Comparison of ENCODE assay signal across 15 cellular contexts in genomic region chr11:130709531-130709930, GRCh38.
DNase-seq lines count a peak whose midpoint lies in the region; ATAC-seq and TF ChIP-seq lines count a peak whose summit lies in the region.
"Had no signal": no experiment of that assay in that cellular context is flagged by ENCODE, and none has a peak within 500 bp of the region (broad histone marks: within the 10 kb centered on the region; RNA-seq: fewer than 3 reads in every experiment).

No MANE protein-coding gene starts in this region.

- no peak overlapping the region for H2AFZ ChIP-seq in neuronal stem cell (ENCODE audit: low read length)
- H2AFZ ChIP-seq: GM23248 had no signal

- TF ChIP-seq EP300 in esophagus muscularis mucosa (IDR thresholded peaks at IDR 0.05) = no peak

- H3K36me3 Mint-ChIP-seq in type B pancreatic cell (no peaks in the 10 kb centered on the region), nephron progenitor cell (ENCODE audit: low read depth) (peaks cover 20% of the 10 kb centered on the region)
- H3K36me3 Mint-ChIP-seq in activated T-helper 1 cell treated with anti-CD3 and anti-CD28 coated beads, Interleukin-12 subunit alpha, Interleukin-12 subunit beta, Interleukin-2, Interleukin-4 antibody, amounts not matched to agents 30 ng/mL and 10 ng/mL and 1 ng/mL, durations not matched to agents 14 hours and 24 hours and 36 hours (ENCODE audit: low read depth) = no peaks in the 10 kb centered on the region
- H3K36me3 Mint-ChIP-seq: IgD-negative memory B cell had no signal

- H3K27ac ChIP-seq in BLaER1 treated with 17β-estradiol and CSF1 and Interleukin-3, amounts not matched to agents 10 nM and 100 nM = peak overlapping the region in 1 of 11 experiments; percentile 11; a peak in 1 of 22 replicates
- H3K27ac ChIP-seq in esophagus muscularis mucosa (replicated peaks in 1 of 4) (no peak overlapping the region), neuronal stem cell (replicated peaks; ENCODE audit: low read length) (no peak overlapping the region)
- H3K27ac ChIP-seq: C4-2B, GM23248, HL-60 had no signal

- H3K4me3 ChIP-seq in BLaER1 treated with 17β-estradiol and CSF1 and Interleukin-3, amounts not matched to agents 10 nM and 100 nM = no peak overlapping the region
- no peak overlapping the region for H3K4me3 ChIP-seq in esophagus muscularis mucosa
- no peak overlapping the region for H3K4me3 ChIP-seq in neuronal stem cell (ENCODE audit: low read length in 2 of 2)
- H3K4me3 ChIP-seq: GM23248, HAP-1 had no signal

- H3K79me1 ChIP-seq in neuronal stem cell (ENCODE audit: low read depth, low read length) = no peaks in the 10 kb centered on the region

- peak overlapping the region; percentile 39 for H3K14ac ChIP-seq in neuronal stem cell (ENCODE audit: low read length)

- H4K8ac ChIP-seq in neuronal stem cell (ENCODE audit: low read depth, low read length) = no peak overlapping the region

- peak overlapping the region in 9 of 11 experiments; percentile 36 to 85 (median 67); a peak in 16 of 22 replicates for H3K4me2 ChIP-seq in BLaER1 treated with 17β-estradiol and CSF1 and Interleukin-3, amounts not matched to agents 10 nM and 100 nM
- no peak overlapping the region for H3K4me2 ChIP-seq in neuronal stem cell (ENCODE audit: insufficient read depth, low read length, poor library complexity, severe bottlenecking)

- no peak overlapping the region for H4K91ac ChIP-seq in neuronal stem cell (ENCODE audit: low read depth, low read length, poor library complexity)

- H2BK12ac ChIP-seq in neuronal stem cell (ENCODE audit: low read length) = no peak overlapping the region

- H3K9me3 ChIP-seq in BLaER1 treated with 17β-estradiol and CSF1 and Interleukin-3, amounts not matched to agents 10 nM and 100 nM (replicated peaks in 1 of 11) = peaks cover 0 to 6% (median 0%) of the 10 kb centered on the region in 11 experiments; a peak in 1 of 22 replicates
- H3K9me3 ChIP-seq in esophagus muscularis mucosa (no peaks in the 10 kb centered on the region), neuronal stem cell (replicated peaks in 1 of 2; ENCODE audit: control insufficient read depth in 2 of 2, insufficient read depth in 1 of 2, low read depth in 1 of 2, low read length in 2 of 2) (peaks cover 0 to 6% of the 10 kb centered on the region in 2 donors)
- H3K9me3 ChIP-seq: Caco-2, HAP-1 had no signal

- no peak for TF ChIP-seq POLR2A in esophagus muscularis mucosa (IDR thresholded peaks at IDR 0.05; ENCODE audit: low read depth)

- 93% methylated on average over 5 of the region's 5 CpGs for WGBS in esophagus muscularis mucosa
- no CpG with 5 or more reads among the region's 5 CpGs for WGBS in neuronal stem cell (ENCODE audit: extremely low coverage in 2 of 2, insufficient read length in 2 of 2, insufficient replicate concordance in 1 of 2), 2 donors

- intact Hi-C loops in esophagus muscularis mucosa (cut with DNase I) = no loop called here
- intact Hi-C loops in activated T-helper 1 cell treated with anti-CD3 and anti-CD28 coated beads, Interleukin-12 subunit alpha, Interleukin-12 subunit beta, Interleukin-2, Interleukin-4 antibody, amounts not matched to agents 30 ng/mL and 10 ng/mL and 1 ng/mL, durations not matched to agents 14 hours and 24 hours and 36 hours (cut with micrococcal nuclease) = no loop called here

- ATAC-seq in HG03432 (IDR thresholded peaks at IDR 0.05; ENCODE audit: unreplicated experiment) = no peak

- H4K20me1 ChIP-seq in BLaER1 treated with 17β-estradiol and CSF1 and Interleukin-3, amounts not matched to agents 10 nM and 100 nM = no peaks in the 10 kb centered on the region

- H3K27me3 Mint-ChIP-seq in type B pancreatic cell = peaks cover 4% of the 10 kb centered on the region
- H3K27me3 Mint-ChIP-seq in activated T-helper 1 cell treated with anti-CD3 and anti-CD28 coated beads, Interleukin-12 subunit alpha, Interleukin-12 subunit beta, Interleukin-2, Interleukin-4 antibody, amounts not matched to agents 30 ng/mL and 10 ng/mL and 1 ng/mL, durations not matched to agents 14 hours and 24 hours and 36 hours (ENCODE audit: insufficient read depth) = peaks cover 4% of the 10 kb centered on the region
- peaks cover 17% of the 10 kb centered on the region for H3K27me3 Mint-ChIP-seq in nephron progenitor cell (ENCODE audit: low read depth, poor library complexity)
- H3K27me3 Mint-ChIP-seq: B cell, IgD-negative memory B cell had no signal

- no peak overlapping the region for H3K4me3 Mint-ChIP-seq in type B pancreatic cell
- H3K4me3 Mint-ChIP-seq in activated T-helper 1 cell treated with anti-CD3 and anti-CD28 coated beads, Interleukin-12 subunit alpha, Interleukin-12 subunit beta, Interleukin-2, Interleukin-4 antibody, amounts not matched to agents 30 ng/mL and 10 ng/mL and 1 ng/mL, durations not matched to agents 14 hours and 24 hours and 36 hours = no peak overlapping the region
- H3K4me3 Mint-ChIP-seq in nephron progenitor cell = no peak overlapping the region
- H3K4me3 Mint-ChIP-seq: B cell; CD4-positive, alpha-beta T cell; IgD-negative memory B cell had no signal

- no peaks in the 10 kb centered on the region for H3K36me3 ChIP-seq in BLaER1 treated with 17β-estradiol and CSF1 and Interleukin-3, amounts not matched to agents 10 nM and 100 nM
- H3K36me3 ChIP-seq in esophagus muscularis mucosa (no peaks in the 10 kb centered on the region), neuronal stem cell (replicated peaks in 1 of 2; ENCODE audit: control insufficient read depth in 2 of 2, insufficient read depth in 2 of 2, low read length in 2 of 2) (no peaks in the 10 kb centered on the region)
- H3K36me3 ChIP-seq: HAP-1 had no signal

- no peak overlapping the region for H3K23ac ChIP-seq in neuronal stem cell (ENCODE audit: low read depth, low read length, poor library complexity)

- H2BK15ac ChIP-seq in neuronal stem cell (ENCODE audit: low read length) = no peak overlapping the region

- H3K9me3 Mint-ChIP-seq in type B pancreatic cell (no peaks in the 10 kb centered on the region), nephron progenitor cell (peaks cover 28% of the 10 kb centered on the region)
- no peaks in the 10 kb centered on the region for H3K9me3 Mint-ChIP-seq in activated T-helper 1 cell treated with anti-CD3 and anti-CD28 coated beads, Interleukin-12 subunit alpha, Interleukin-12 subunit beta, Interleukin-2, Interleukin-4 antibody, amounts not matched to agents 30 ng/mL and 10 ng/mL and 1 ng/mL, durations not matched to agents 14 hours and 24 hours and 36 hours
- H3K9me3 Mint-ChIP-seq: CD4-positive, alpha-beta T cell had no signal

- DNase-seq in esophagus muscularis mucosa (ENCODE audit: extremely low spot score) (peak; percentile 83), neuronal stem cell (ENCODE audit: low spot score) (no peak), type B pancreatic cell (ENCODE audit: extremely low spot score, unreplicated experiment) (no peak), nephron progenitor cell (no peak)
- no peak for DNase-seq in activated T-helper 1 cell treated with anti-CD3 and anti-CD28 coated beads, Interleukin-12 subunit alpha, Interleukin-12 subunit beta, Interleukin-2, Interleukin-4 antibody, amounts not matched to agents 30 ng/mL and 10 ng/mL and 1 ng/mL, durations not matched to agents 14 hours and 24 hours and 36 hours (ENCODE audit: low spot score)
- DNase-seq: Caco-2; CD4-positive, alpha-beta T cell; GM23248 had no signal

- H3K18ac ChIP-seq in neuronal stem cell (ENCODE audit: low read length) = no peak overlapping the region

- peaks cover 0 to 29% (median 21%) of the 10 kb centered on the region in 10 experiments; a peak in 17 of 20 replicates for H3K4me1 ChIP-seq in BLaER1 treated with 17β-estradiol and CSF1 and Interleukin-3, amounts not matched to agents 10 nM and 100 nM
- peaks cover 0 to 14% (median 12%) of the 10 kb centered on the region in 4 donors for H3K4me1 ChIP-seq in esophagus muscularis mucosa
- no peaks in the 10 kb centered on the region for H3K4me1 ChIP-seq in neuronal stem cell (ENCODE audit: control insufficient read depth in 2 of 2, insufficient read depth in 1 of 2, low read depth in 1 of 2, low read length in 2 of 2)
- H3K4me1 ChIP-seq: Caco-2, HAP-1 had no signal

- H3K27ac Mint-ChIP-seq in type B pancreatic cell = peak overlapping the region; percentile 66
- no peak overlapping the region for H3K27ac Mint-ChIP-seq in activated T-helper 1 cell treated with anti-CD3 and anti-CD28 coated beads, Interleukin-12 subunit alpha, Interleukin-12 subunit beta, Interleukin-2, Interleukin-4 antibody, amounts not matched to agents 30 ng/mL and 10 ng/mL and 1 ng/mL, durations not matched to agents 14 hours and 24 hours and 36 hours
- H3K27ac Mint-ChIP-seq in nephron progenitor cell = no peak overlapping the region
- H3K27ac Mint-ChIP-seq: B cell; CD4-positive, alpha-beta T cell had no signal

- H2BK120ac ChIP-seq in neuronal stem cell (ENCODE audit: low read depth, low read length) = no peak overlapping the region

- no peak overlapping the region for H2AK5ac ChIP-seq in neuronal stem cell (ENCODE audit: low read depth, low read length)

- TF ChIP-seq CTCF in esophagus muscularis mucosa (IDR thresholded peaks at IDR 0.05) = no peak
- no peak for TF ChIP-seq CTCF in type B pancreatic cell (conservative IDR thresholded peaks at IDR 0.05)
- no peak for TF ChIP-seq CTCF in nephron progenitor cell (IDR thresholded peaks at IDR 0.05)

- no peak overlapping the region for H3K4ac ChIP-seq in neuronal stem cell (ENCODE audit: low read length)

- H2BK5ac ChIP-seq in neuronal stem cell (ENCODE audit: low read length) = no peak overlapping the region

- H3K27me3 ChIP-seq in BLaER1 treated with 17β-estradiol and CSF1 and Interleukin-3, amounts not matched to agents 10 nM and 100 nM = no peaks in the 10 kb centered on the region
- H3K27me3 ChIP-seq in esophagus muscularis mucosa (no peaks in the 10 kb centered on the region), neuronal stem cell (ENCODE audit: control insufficient read depth in 3 of 3, insufficient read depth in 3 of 3, low read depth in 1 of 3, low read length in 3 of 3) (peaks cover 0 to 2% (median 0%) of the 10 kb centered on the region in 3 experiments)

- H3K4me1 Mint-ChIP-seq in type B pancreatic cell (ENCODE audit: unreplicated experiment) (peaks cover 12% of the 10 kb centered on the region), nephron progenitor cell (peaks cover 22% of the 10 kb centered on the region)
- H3K4me1 Mint-ChIP-seq in activated T-helper 1 cell treated with anti-CD3 and anti-CD28 coated beads, Interleukin-12 subunit alpha, Interleukin-12 subunit beta, Interleukin-2, Interleukin-4 antibody, amounts not matched to agents 30 ng/mL and 10 ng/mL and 1 ng/mL, durations not matched to agents 14 hours and 24 hours and 36 hours (ENCODE audit: low read depth) = no peaks in the 10 kb centered on the region
- H3K4me1 Mint-ChIP-seq: B cell, IgD-negative memory B cell had no signal

- no peak overlapping the region for H3K9ac ChIP-seq in BLaER1 treated with 17β-estradiol and CSF1 and Interleukin-3, amounts not matched to agents 10 nM and 100 nM
- H3K9ac ChIP-seq in neuronal stem cell (ENCODE audit: low read depth, low read length, poor library complexity) = no peak overlapping the region
- H3K9ac ChIP-seq: GM23248 had no signal
